In the genomic region with DNA sequence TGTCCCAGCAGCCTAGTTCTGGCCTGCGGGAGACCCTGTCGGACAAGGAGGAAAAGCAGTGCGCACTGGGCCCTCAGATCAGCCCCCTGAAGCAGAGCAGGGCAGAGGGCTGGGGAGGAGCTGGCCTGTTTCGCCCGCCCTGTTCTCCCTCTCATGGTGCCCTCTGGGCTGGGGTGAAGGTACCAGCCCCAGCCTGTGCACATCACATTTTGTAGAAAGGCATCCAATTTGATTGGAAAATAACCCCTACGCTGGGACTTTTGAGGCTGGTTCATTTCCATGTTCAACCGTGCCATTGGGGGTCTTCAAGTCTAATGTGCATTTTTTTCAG, we compare ENCODE assay signal across 8 cellular contexts. TPM values are rescaled to one million over a fixed set of nuclear protein-coding genes. Genes with fewer than 3 reads are reported as not detected.
DNase-seq lines count a peak whose midpoint lies in the region; ATAC-seq and TF ChIP-seq lines count a peak whose summit lies in the region.

No MANE protein-coding gene starts in this region.

- ATAC-seq in GM19328 (IDR thresholded peaks at IDR 0.05; ENCODE audit: unreplicated experiment), result no peak

- peak overlapping the region; percentile 93 for H2AFZ ChIP-seq in Loucy (ENCODE audit: low read length)

- peaks cover 26% of the 10 kb centered on the region for H3K4me1 ChIP-seq in CD4-positive, alpha-beta memory T cell (ENCODE audit: insufficient read depth, low read length)
- H3K4me1 ChIP-seq in Loucy (ENCODE audit: insufficient read depth, low read length, poor library complexity, severe bottlenecking), result peaks cover 22% of the 10 kb centered on the region

- H3K27ac ChIP-seq in CD4-positive, alpha-beta memory T cell (ENCODE audit: low read depth, low read length), result peak overlapping the region; percentile 84

- H3K27me3 ChIP-seq in CD4-positive, alpha-beta memory T cell (ENCODE audit: insufficient read depth, low read length), result no peaks in the 10 kb centered on the region
- no peaks in the 10 kb centered on the region for H3K27me3 ChIP-seq in Loucy (ENCODE audit: insufficient read depth, low read length, poor library complexity, severe bottlenecking)

- peak overlapping the region in 5 of 7 donors; percentile 81 to 99 (median 86) for H3K27ac Mint-ChIP-seq in CD4-positive, alpha-beta memory T cell
- H3K27ac Mint-ChIP-seq in dendritic cell treated with granulocyte-macrophage colony-stimulating factor and Interleukin-4, amounts not matched to agents 40 ng/mL and 50 ng/mL, for 4 days, result peak overlapping the region; percentile 95
- peak overlapping the region; percentile 98 for H3K27ac Mint-ChIP-seq in nephron progenitor cell

- peaks cover 37% of the 10 kb centered on the region for H4K20me1 ChIP-seq in Loucy (ENCODE audit: insufficient read depth, low read length, poor library complexity, severe bottlenecking)

- H3K9me3 Mint-ChIP-seq in CD4-positive, alpha-beta memory T cell, result peaks cover 0 to 2% (median 0%) of the 10 kb centered on the region in 8 donors
- no peaks in the 10 kb centered on the region for H3K9me3 Mint-ChIP-seq in dendritic cell treated with granulocyte-macrophage colony-stimulating factor and Interleukin-4, amounts not matched to agents 40 ng/mL and 50 ng/mL, for 4 days
- no peaks in the 10 kb centered on the region for H3K9me3 Mint-ChIP-seq in nephron progenitor cell

- no peaks in the 10 kb centered on the region for H3K9me3 ChIP-seq in CD4-positive, alpha-beta memory T cell (ENCODE audit: control insufficient read depth in 1 of 2, low read length in 2 of 2)
- H3K9me3 ChIP-seq in Loucy (ENCODE audit: insufficient read depth, low read depth, low read length), result no peaks in the 10 kb centered on the region

- intact Hi-C loops in CD4-positive, alpha-beta memory T cell (cut with micrococcal nuclease), result loop anchor here (1.0 to 5.0 kb wide), 7 partner anchors 18 to 593 kb away; partner anchors contain the start of genes CARS1, CDKN1C and TSSC4
- intact Hi-C loops in dendritic cell treated with granulocyte-macrophage colony-stimulating factor and Interleukin-4, amounts not matched to agents 40 ng/mL and 50 ng/mL, for 4 days (cut with micrococcal nuclease), result no loop called here

- H3K36me3 Mint-ChIP-seq in CD4-positive, alpha-beta memory T cell, result peaks cover 4 to 29% of the 10 kb centered on the region in 2 donors
- H3K36me3 Mint-ChIP-seq in dendritic cell treated with granulocyte-macrophage colony-stimulating factor and Interleukin-4, amounts not matched to agents 40 ng/mL and 50 ng/mL, for 4 days (ENCODE audit: low read depth), result peaks cover 21% of the 10 kb centered on the region
- peaks cover 5% of the 10 kb centered on the region for H3K36me3 Mint-ChIP-seq in nephron progenitor cell (ENCODE audit: low read depth)

- peak overlapping the region; percentile 83 for H3K4me2 ChIP-seq in Loucy (ENCODE audit: low read depth, low read length, poor library complexity, severe bottlenecking)

- H3K4me1 Mint-ChIP-seq in CD4-positive, alpha-beta memory T cell, result peaks cover 9 to 51% (median 21%) of the 10 kb centered on the region in 4 donors
- peaks cover 38% of the 10 kb centered on the region for H3K4me1 Mint-ChIP-seq in dendritic cell treated with granulocyte-macrophage colony-stimulating factor and Interleukin-4, amounts not matched to agents 40 ng/mL and 50 ng/mL, for 4 days (ENCODE audit: low read depth)
- peaks cover 56% of the 10 kb centered on the region for H3K4me1 Mint-ChIP-seq in nephron progenitor cell

- peak overlapping the region; percentile 96 to 99 (median 98) for H3K4me3 Mint-ChIP-seq in CD4-positive, alpha-beta memory T cell
- H3K4me3 Mint-ChIP-seq in dendritic cell treated with granulocyte-macrophage colony-stimulating factor and Interleukin-4, amounts not matched to agents 40 ng/mL and 50 ng/mL, for 4 days, result peak overlapping the region; percentile 84
- H3K4me3 Mint-ChIP-seq in nephron progenitor cell, result peak overlapping the region; percentile 94

- peak overlapping the region; percentile 98 for H3K9ac ChIP-seq in Loucy (ENCODE audit: low read depth, low read length, poor library complexity, severe bottlenecking)

- DNase-seq in CD4-positive, alpha-beta memory T cell, result no peak
- DNase-seq in nephron progenitor cell, result no peak
- DNase-seq in GM10248 (ENCODE audit: extremely low spot score), result no peak
- DNase-seq in activated CD8-positive, alpha-beta memory T cell treated with anti-CD3 and anti-CD28 coated beads for 24 hours, result no peak
- DNase-seq in islet precursor cell, result no peak

- POLR2A ChIA-PET in CD4-positive, alpha-beta memory T cell (lab: Charles Lee; ENCODE audit: partially characterized antibody), result interaction anchor here (2.1 to 8.8 kb wide), 2 partner anchors 12 to 21 kb away, joined by 17 to 178 read pairs; no protein-coding TSS in a partner anchor
- POLR2A ChIA-PET in GM10248 (lab: Yijun Ruan, JAX), result no interaction called here

- H3K4me3 ChIP-seq in CD4-positive, alpha-beta memory T cell (ENCODE audit: low read length in 2 of 2), result peak overlapping the region; percentile 62 to 76
- peak overlapping the region; percentile 99 for H3K4me3 ChIP-seq in Loucy (ENCODE audit: low read length, poor library complexity, severe bottlenecking)

- H3K9me2 ChIP-seq in Loucy (replicated peaks; ENCODE audit: low read depth, low read length), result no peaks in the 10 kb centered on the region

- H3K79me2 ChIP-seq in Loucy (ENCODE audit: insufficient read depth, low read length), result peaks cover 39% of the 10 kb centered on the region

- H3K27me3 Mint-ChIP-seq in CD4-positive, alpha-beta memory T cell, result peaks cover 0 to 2% of the 10 kb centered on the region in 2 donors
- no peaks in the 10 kb centered on the region for H3K27me3 Mint-ChIP-seq in dendritic cell treated with granulocyte-macrophage colony-stimulating factor and Interleukin-4, amounts not matched to agents 40 ng/mL and 50 ng/mL, for 4 days
- peaks cover 6% of the 10 kb centered on the region for H3K27me3 Mint-ChIP-seq in nephron progenitor cell (ENCODE audit: low read depth, poor library complexity)

- TF ChIP-seq CTCF in Loucy (conservative IDR thresholded peaks at IDR 0.05; ENCODE audit: low read length), result no peak
- TF ChIP-seq CTCF in nephron progenitor cell (IDR thresholded peaks at IDR 0.05), result no peak
- TF ChIP-seq CTCF in GM10248 (IDR thresholded peaks at IDR 0.05; ENCODE audit: control extremely low read depth, extremely low read depth, low read depth, missing control alignments), result no peak

- H3K36me3 ChIP-seq in CD4-positive, alpha-beta memory T cell (ENCODE audit: insufficient read depth, low read length), result no peaks in the 10 kb centered on the region
- no peaks in the 10 kb centered on the region for H3K36me3 ChIP-seq in Loucy (ENCODE audit: insufficient read depth, low read length)

- peaks cover 4% of the 10 kb centered on the region; the same call in 1 of the 2 replicates for H3F3A ChIP-seq in Loucy (ENCODE audit: low read depth)

- CTCF ChIA-PET in CD4-positive, alpha-beta memory T cell (lab: Charles Lee; ENCODE audit: partially characterized antibody), result no interaction called here
- CTCF ChIA-PET in GM10248 (lab: Yijun Ruan, JAX), result interaction anchor here (3.0 kb wide), 1 partner anchor 98 kb away, joined by 8 read pairs; no protein-coding TSS in a partner anchor

RNA-seq across cellular contexts. Expression of gene NAP1L4, which starts 0.8 kb away (rescaled TPM):
- 100 to 1,000 TPM; 299 to 303 TPM for total RNA-seq in CD4-positive, alpha-beta memory T cell
- 100 to 1,000 TPM; 153 to 160 TPM for polyA plus RNA-seq in CD4-positive, alpha-beta memory T cell
